In genomic region chr22:31753634-31754471, GRCh38 we compare ENCODE assay signal across 8 cellular contexts. TPM values are rescaled to one million over a fixed set of nuclear protein-coding genes. Genes with fewer than 3 reads are reported as not detected.
DNase-seq lines count a peak whose midpoint lies in the region; ATAC-seq and TF ChIP-seq lines count a peak whose summit lies in the region.

Gene DEPDC5, plus strand, starts transcription at chr22:31754019. Its CDS starts 903 bp downstream, at chr22:31754922.

- H3K36me3 Mint-ChIP-seq in activated CD4-positive, alpha-beta T cell treated with anti-CD3 and anti-CD28 coated beads for 36 hours (ENCODE audit: low read depth): peaks cover 17% of the 10 kb centered on the region
- no peaks in the 10 kb centered on the region for H3K36me3 Mint-ChIP-seq in chondrocyte (ENCODE audit: low read depth)

- H3K27ac Mint-ChIP-seq in activated CD4-positive, alpha-beta T cell treated with anti-CD3 and anti-CD28 coated beads for 36 hours: peak within 1 kb of the TSS; percentile 98
- peak within 1 kb of the TSS; percentile 97 for H3K27ac Mint-ChIP-seq in chondrocyte (ENCODE audit: unreplicated experiment)

- intact Hi-C loops in activated CD4-positive, alpha-beta T cell treated with anti-CD3 and anti-CD28 coated beads for 36 hours (cut with DNase I, micrococcal nuclease): loop anchor here (1.0 to 5.0 kb wide), 18 partner anchors 75 to 1871 kb away; partner anchors contain the start of genes DRG1 (in 1 of the 2), EIF4ENIF1 (in 1 of the 2), FBXO7 (in 1 of the 2) and LIMK2 (in 1 of the 2)

- no peaks in the 10 kb centered on the region for H3K9me3 Mint-ChIP-seq in activated CD4-positive, alpha-beta T cell treated with anti-CD3 and anti-CD28 coated beads for 36 hours (ENCODE audit: low read depth)
- H3K9me3 Mint-ChIP-seq in chondrocyte (ENCODE audit: low read depth): no peaks in the 10 kb centered on the region

- peak; percentile 86 to 92 for DNase-seq in AML-193 (lab: John Stamatoyannopoulos, UW)
- DNase-seq in NCI-H524 (lab: John Stamatoyannopoulos, UW): peak; percentile 96
- peak; percentile 98 for DNase-seq in activated CD4-positive, alpha-beta T cell treated with anti-CD3 and anti-CD28 coated beads for 36 hours
- DNase-seq in chondrocyte (ENCODE audit: low spot score): peak; percentile 97
- peak; percentile 76 for DNase-seq in kidney epithelial cell (ENCODE audit: low read depth)
- DNase-seq in stimulated activated CD4-positive, alpha-beta T cell treated with anti-CD3 and anti-CD28 coated beads, Interleukin-15, amount 100 ng/mL, for 48 hours (ENCODE audit: low read depth in 2 of 2): peak; percentile 91 to 94

- CTCF ChIA-PET in activated CD4-positive, alpha-beta T cell treated with anti-CD3 and anti-CD28 coated beads for 36 hours (lab: Charles Lee): interaction anchor here (1.0 to 1.2 kb wide), 4 partner anchors 63 to 217 kb away, joined by 3 to 5 read pairs (median 4); no protein-coding TSS in a partner anchor

- H3K27me3 ChIP-seq in kidney epithelial cell (ENCODE audit: control insufficient read depth, insufficient read depth, low read length): no peaks in the 10 kb centered on the region

- peaks cover 1% of the 10 kb centered on the region for H3K36me3 ChIP-seq in kidney epithelial cell (ENCODE audit: control insufficient read depth, insufficient read depth, low read length)

- H3K4me3 ChIP-seq in kidney epithelial cell (ENCODE audit: low read depth, low read length): peak within 1 kb of the TSS; percentile 65

- TF ChIP-seq CTCF in chondrocyte (IDR thresholded peaks at IDR 0.05) (peak; percentile 34), kidney epithelial cell (IDR thresholded peaks at IDR 0.05; ENCODE audit: insufficient read depth, low read length, poor library complexity, severe bottlenecking) (no peak)

- peak within 1 kb of the TSS; percentile 96 for H3K4me3 Mint-ChIP-seq in activated CD4-positive, alpha-beta T cell treated with anti-CD3 and anti-CD28 coated beads for 36 hours
- peak within 1 kb of the TSS; percentile 80 for H3K4me3 Mint-ChIP-seq in chondrocyte (ENCODE audit: unreplicated experiment)

- H3K4me1 Mint-ChIP-seq in activated CD4-positive, alpha-beta T cell treated with anti-CD3 and anti-CD28 coated beads for 36 hours: peaks cover 33% of the 10 kb centered on the region
- peaks cover 39% of the 10 kb centered on the region for H3K4me1 Mint-ChIP-seq in chondrocyte (ENCODE audit: low read depth)

- peak; percentile 73 for ATAC-seq in HG03432 (IDR thresholded peaks at IDR 0.05; ENCODE audit: unreplicated experiment)
- peak; percentile 84 for ATAC-seq in activated CD4-positive, alpha-beta T cell treated with anti-CD3 and anti-CD28 coated beads for 36 hours

- H3K27me3 Mint-ChIP-seq in activated CD4-positive, alpha-beta T cell treated with anti-CD3 and anti-CD28 coated beads for 36 hours: no peaks in the 10 kb centered on the region
- H3K27me3 Mint-ChIP-seq in chondrocyte (ENCODE audit: low read depth): no peaks in the 10 kb centered on the region

- POLR2A ChIA-PET in activated CD4-positive, alpha-beta T cell treated with anti-CD3 and anti-CD28 coated beads for 36 hours (lab: Charles Lee): interaction anchor here (0.6 to 1.1 kb wide), 4 partner anchors 92 to 460 kb away, joined by 3 to 9 read pairs (median 6); partner anchors contain the start of gene PISD

- TF ChIP-seq POLR2A in GM19193 (IDR thresholded peaks at IDR 0.05; ENCODE audit: extremely low read depth, insufficient read depth, insufficient read length): peak; percentile 91

RNA-seq across cellular contexts. Expression of gene DEPDC5, which starts in this region (rescaled TPM):
- total RNA-seq in activated CD4-positive, alpha-beta T cell treated with anti-CD3 and anti-CD28 coated beads for 36 hours: 10 to 100 TPM; 35.3 to 47.1 TPM
- total RNA-seq in chondrocyte (14.8 to 21.7 TPM (median 17.0 TPM) in 3 replicates), kidney epithelial cell (10.3 and 13.6 TPM in 2 replicates)

Comparison
In these comparisons a context has a peak if more than half of its experiments do, and no peak if none do; other contexts are left out.
1. Peak in every context shown above with its lines: DNase-seq, ATAC-seq and H3K4me3 ChIP-seq.